1 cellular context compared by ENCODE assay signal in the genomic region with DNA sequence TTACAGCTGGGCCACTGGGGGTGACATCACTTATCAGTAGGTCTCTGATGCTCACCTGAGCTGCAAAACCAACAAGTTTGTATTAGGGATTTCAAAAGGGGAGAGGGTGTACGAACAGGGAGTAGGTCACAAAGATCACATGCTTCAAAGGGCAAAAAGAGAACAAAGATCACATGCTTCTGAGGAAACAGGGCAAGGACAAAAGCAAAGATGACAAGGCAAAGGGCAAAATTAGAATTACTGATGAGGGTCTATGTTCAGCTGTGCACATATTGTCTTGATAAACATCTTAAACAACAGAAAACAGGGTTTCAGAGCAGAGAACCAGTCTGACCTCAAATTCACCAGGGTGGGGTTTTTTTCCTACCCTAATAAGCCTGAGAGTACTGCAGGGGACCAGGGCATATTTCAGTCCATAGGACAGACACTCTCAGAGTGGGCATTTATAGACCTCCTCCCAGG.
TF ChIP-seq lines count a peak whose summit lies in the region.
"Not testable (repeated sequence)": the region's sequence is repeated elsewhere in the genome, so short reads cannot be mapped to it uniquely, and the experiment has no call there.

No MANE protein-coding gene starts in this region.

TF ChIP-seq in HepG2, 621 proteins besides CTCF, POLR2A, EP300 and RAD21 (continued from another document and continues in another):
- TF ChIP-seq JUN (CRISPR knock-in tag; IDR thresholded peaks at IDR 0.05) (peak; percentile 74), ZEB1 (IDR thresholded peaks at IDR 0.05; ENCODE audit: insufficient replicate concordance, low read depth) (peak; percentile 68), ZNF772 (CRISPR knock-in tag; IDR thresholded peaks at IDR 0.05) (0 out of 2 replicates have a peak, but pooled peaks have one; percentile 49), SATB2 (CRISPR knock-in tag; IDR thresholded peaks at IDR 0.05) (0 out of 2 replicates have a peak, but pooled peaks have one; percentile 83), MIER3 (CRISPR knock-in tag; IDR thresholded peaks at IDR 0.05; ENCODE audit: borderline replicate concordance) (0 out of 2 replicates have a peak, but pooled peaks have one; percentile 44), ESRRA (CRISPR knock-in tag; IDR thresholded peaks at IDR 0.05; ENCODE audit: low read depth) (peak; percentile 95), ZMAT3 (CRISPR knock-in tag; conservative IDR thresholded peaks at IDR 0.05) (0 out of 2 replicates have a peak, but pooled peaks have one; percentile 32), BCL6 (CRISPR knock-in tag; IDR thresholded peaks at IDR 0.05) (peak; percentile 82), ZBTB7A (CRISPR knock-in tag; IDR thresholded peaks at IDR 0.05) (peak; percentile 79; the same call in 1 of the 2 replicates), PHF21A (CRISPR knock-in tag; IDR thresholded peaks at IDR 0.05) (peak; percentile 75; the same call in 1 of the 2 replicates), HNF4A (CRISPR knock-in tag; IDR thresholded peaks at IDR 0.05) (peak; percentile 98), TEAD3 (CRISPR knock-in tag; optimal IDR thresholded peaks at IDR 0.05; ENCODE audit: borderline replicate concordance) (peak; percentile 52), IRF2 (CRISPR knock-in tag; IDR thresholded peaks at IDR 0.05) (0 out of 2 replicates have a peak, but pooled peaks have one; percentile 49), HDAC1 (CRISPR knock-in tag; IDR thresholded peaks at IDR 0.05) (peak; percentile 89), NONO (CRISPR knock-in tag; conservative IDR thresholded peaks at IDR 0.05) (0 out of 2 replicates have a peak, but pooled peaks have one; percentile 23), TARDBP (CRISPR knock-in tag; IDR thresholded peaks at IDR 0.05) (peak; percentile 84), FOXA1 (CRISPR knock-in tag; IDR thresholded peaks at IDR 0.05) (peak; percentile 70), ATF7 (IDR thresholded peaks at IDR 0.05) (peak; percentile 69), TCF12 (CRISPR knock-in tag; IDR thresholded peaks at IDR 0.05) (peak; percentile 87), FOXK2 (IDR thresholded peaks at IDR 0.05) (peak; percentile 55; the same call in 1 of the 2 replicates), ISL2 (CRISPR knock-in tag; IDR thresholded peaks at IDR 0.05) (peak; percentile 86), SAP130 (CRISPR knock-in tag; IDR thresholded peaks at IDR 0.05; ENCODE audit: low read depth) (peak; percentile 42; the same call in 1 of the 2 replicates), JUND (CRISPR knock-in tag; IDR thresholded peaks at IDR 0.05) (peak; percentile 29; the same call in 1 of the 2 replicates), ELF3 (CRISPR knock-in tag; IDR thresholded peaks at IDR 0.05) (peak; percentile 50; the same call in 1 of the 2 replicates), ZNF670 (CRISPR knock-in tag; IDR thresholded peaks at IDR 0.05; ENCODE audit: borderline replicate concordance) (0 out of 2 replicates have a peak, but pooled peaks have one; percentile 49), ZMYM2 (CRISPR knock-in tag; IDR thresholded peaks at IDR 0.05) (peak; percentile 50; the same call in 1 of the 2 replicates), SALL2 (CRISPR knock-in tag; IDR thresholded peaks at IDR 0.05) (peak; percentile 26; the same call in 1 of the 2 replicates), ZNF292 (CRISPR knock-in tag; IDR thresholded peaks at IDR 0.05; ENCODE audit: borderline replicate concordance, low read depth) (peak; percentile 56; the same call in 1 of the 2 replicates), SOX13 (IDR thresholded peaks at IDR 0.05) (peak; percentile 65), SOX13 (CRISPR knock-in tag; conservative IDR thresholded peaks at IDR 0.05 in 1 of 2, IDR thresholded peaks at IDR 0.05 in 1 of 2) (peak in 1 of 2 experiments; percentile 97; a peak in 2 of 4 replicates), DMAP1 (CRISPR knock-in tag; IDR thresholded peaks at IDR 0.05) (0 out of 2 replicates have a peak, but pooled peaks have one; percentile 24), ZBTB7B (CRISPR knock-in tag; IDR thresholded peaks at IDR 0.05) (peak; percentile 81; the same call in 1 of the 2 replicates)
- TF ChIP-seq, protein P1, sequence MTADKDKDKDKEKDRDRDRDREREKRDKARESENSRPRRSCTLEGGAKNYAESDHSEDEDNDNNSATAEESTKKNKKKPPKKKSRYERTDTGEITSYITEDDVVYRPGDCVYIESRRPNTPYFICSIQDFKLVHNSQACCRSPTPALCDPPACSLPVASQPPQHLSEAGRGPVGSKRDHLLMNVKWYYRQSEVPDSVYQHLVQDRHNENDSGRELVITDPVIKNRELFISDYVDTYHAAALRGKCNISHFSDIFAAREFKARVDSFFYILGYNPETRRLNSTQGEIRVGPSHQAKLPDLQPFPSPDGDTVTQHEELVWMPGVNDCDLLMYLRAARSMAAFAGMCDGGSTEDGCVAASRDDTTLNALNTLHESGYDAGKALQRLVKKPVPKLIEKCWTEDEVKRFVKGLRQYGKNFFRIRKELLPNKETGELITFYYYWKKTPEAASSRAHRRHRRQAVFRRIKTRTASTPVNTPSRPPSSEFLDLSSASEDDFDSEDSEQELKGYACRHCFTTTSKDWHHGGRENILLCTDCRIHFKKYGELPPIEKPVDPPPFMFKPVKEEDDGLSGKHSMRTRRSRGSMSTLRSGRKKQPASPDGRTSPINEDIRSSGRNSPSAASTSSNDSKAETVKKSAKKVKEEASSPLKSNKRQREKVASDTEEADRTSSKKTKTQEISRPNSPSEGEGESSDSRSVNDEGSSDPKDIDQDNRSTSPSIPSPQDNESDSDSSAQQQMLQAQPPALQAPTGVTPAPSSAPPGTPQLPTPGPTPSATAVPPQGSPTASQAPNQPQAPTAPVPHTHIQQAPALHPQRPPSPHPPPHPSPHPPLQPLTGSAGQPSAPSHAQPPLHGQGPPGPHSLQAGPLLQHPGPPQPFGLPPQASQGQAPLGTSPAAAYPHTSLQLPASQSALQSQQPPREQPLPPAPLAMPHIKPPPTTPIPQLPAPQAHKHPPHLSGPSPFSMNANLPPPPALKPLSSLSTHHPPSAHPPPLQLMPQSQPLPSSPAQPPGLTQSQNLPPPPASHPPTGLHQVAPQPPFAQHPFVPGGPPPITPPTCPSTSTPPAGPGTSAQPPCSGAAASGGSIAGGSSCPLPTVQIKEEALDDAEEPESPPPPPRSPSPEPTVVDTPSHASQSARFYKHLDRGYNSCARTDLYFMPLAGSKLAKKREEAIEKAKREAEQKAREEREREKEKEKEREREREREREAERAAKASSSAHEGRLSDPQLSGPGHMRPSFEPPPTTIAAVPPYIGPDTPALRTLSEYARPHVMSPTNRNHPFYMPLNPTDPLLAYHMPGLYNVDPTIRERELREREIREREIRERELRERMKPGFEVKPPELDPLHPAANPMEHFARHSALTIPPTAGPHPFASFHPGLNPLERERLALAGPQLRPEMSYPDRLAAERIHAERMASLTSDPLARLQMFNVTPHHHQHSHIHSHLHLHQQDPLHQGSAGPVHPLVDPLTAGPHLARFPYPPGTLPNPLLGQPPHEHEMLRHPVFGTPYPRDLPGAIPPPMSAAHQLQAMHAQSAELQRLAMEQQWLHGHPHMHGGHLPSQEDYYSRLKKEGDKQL (CRISPR knock-in tag; IDR thresholded peaks at IDR 0.05; ENCODE audit: low read depth), result peak; percentile 87
- not testable (repeated sequence) for TF ChIP-seq NONO (IDR thresholded peaks at IDR 0.05); FOXA1 (IDR thresholded peaks at IDR 0.05); ATF7 (CRISPR knock-in tag; IDR thresholded peaks at IDR 0.05); TCF12 (IDR thresholded peaks at IDR 0.05)
- TF ChIP-seq, protein P2, sequence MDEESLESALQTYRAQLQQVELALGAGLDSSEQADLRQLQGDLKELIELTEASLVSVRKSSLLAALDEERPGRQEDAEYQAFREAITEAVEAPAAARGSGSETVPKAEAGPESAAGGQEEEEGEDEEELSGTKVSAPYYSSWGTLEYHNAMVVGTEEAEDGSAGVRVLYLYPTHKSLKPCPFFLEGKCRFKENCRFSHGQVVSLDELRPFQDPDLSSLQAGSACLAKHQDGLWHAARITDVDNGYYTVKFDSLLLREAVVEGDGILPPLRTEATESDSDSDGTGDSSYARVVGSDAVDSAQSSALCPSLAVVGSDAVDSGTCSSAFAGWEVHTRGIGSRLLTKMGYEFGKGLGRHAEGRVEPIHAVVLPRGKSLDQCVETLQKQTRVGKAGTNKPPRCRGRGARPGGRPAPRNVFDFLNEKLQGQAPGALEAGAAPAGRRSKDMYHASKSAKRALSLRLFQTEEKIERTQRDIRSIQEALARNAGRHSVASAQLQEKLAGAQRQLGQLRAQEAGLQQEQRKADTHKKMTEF (CRISPR knock-in tag; IDR thresholded peaks at IDR 0.05), result peak; percentile 51
- TF ChIP-seq, protein P3, sequence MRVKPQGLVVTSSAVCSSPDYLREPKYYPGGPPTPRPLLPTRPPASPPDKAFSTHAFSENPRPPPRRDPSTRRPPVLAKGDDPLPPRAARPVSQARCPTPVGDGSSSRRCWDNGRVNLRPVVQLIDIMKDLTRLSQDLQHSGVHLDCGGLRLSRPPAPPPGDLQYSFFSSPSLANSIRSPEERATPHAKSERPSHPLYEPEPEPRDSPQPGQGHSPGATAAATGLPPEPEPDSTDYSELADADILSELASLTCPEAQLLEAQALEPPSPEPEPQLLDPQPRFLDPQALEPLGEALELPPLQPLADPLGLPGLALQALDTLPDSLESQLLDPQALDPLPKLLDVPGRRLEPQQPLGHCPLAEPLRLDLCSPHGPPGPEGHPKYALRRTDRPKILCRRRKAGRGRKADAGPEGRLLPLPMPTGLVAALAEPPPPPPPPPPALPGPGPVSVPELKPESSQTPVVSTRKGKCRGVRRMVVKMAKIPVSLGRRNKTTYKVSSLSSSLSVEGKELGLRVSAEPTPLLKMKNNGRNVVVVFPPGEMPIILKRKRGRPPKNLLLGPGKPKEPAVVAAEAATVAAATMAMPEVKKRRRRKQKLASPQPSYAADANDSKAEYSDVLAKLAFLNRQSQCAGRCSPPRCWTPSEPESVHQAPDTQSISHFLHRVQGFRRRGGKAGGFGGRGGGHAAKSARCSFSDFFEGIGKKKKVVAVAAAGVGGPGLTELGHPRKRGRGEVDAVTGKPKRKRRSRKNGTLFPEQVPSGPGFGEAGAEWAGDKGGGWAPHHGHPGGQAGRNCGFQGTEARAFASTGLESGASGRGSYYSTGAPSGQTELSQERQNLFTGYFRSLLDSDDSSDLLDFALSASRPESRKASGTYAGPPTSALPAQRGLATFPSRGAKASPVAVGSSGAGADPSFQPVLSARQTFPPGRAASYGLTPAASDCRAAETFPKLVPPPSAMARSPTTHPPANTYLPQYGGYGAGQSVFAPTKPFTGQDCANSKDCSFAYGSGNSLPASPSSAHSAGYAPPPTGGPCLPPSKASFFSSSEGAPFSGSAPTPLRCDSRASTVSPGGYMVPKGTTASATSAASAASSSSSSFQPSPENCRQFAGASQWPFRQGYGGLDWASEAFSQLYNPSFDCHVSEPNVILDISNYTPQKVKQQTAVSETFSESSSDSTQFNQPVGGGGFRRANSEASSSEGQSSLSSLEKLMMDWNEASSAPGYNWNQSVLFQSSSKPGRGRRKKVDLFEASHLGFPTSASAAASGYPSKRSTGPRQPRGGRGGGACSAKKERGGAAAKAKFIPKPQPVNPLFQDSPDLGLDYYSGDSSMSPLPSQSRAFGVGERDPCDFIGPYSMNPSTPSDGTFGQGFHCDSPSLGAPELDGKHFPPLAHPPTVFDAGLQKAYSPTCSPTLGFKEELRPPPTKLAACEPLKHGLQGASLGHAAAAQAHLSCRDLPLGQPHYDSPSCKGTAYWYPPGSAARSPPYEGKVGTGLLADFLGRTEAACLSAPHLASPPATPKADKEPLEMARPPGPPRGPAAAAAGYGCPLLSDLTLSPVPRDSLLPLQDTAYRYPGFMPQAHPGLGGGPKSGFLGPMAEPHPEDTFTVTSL (CRISPR knock-in tag; IDR thresholded peaks at IDR 0.05; ENCODE audit: borderline replicate concordance), result peak; percentile 89
- TF ChIP-seq, protein P4, sequence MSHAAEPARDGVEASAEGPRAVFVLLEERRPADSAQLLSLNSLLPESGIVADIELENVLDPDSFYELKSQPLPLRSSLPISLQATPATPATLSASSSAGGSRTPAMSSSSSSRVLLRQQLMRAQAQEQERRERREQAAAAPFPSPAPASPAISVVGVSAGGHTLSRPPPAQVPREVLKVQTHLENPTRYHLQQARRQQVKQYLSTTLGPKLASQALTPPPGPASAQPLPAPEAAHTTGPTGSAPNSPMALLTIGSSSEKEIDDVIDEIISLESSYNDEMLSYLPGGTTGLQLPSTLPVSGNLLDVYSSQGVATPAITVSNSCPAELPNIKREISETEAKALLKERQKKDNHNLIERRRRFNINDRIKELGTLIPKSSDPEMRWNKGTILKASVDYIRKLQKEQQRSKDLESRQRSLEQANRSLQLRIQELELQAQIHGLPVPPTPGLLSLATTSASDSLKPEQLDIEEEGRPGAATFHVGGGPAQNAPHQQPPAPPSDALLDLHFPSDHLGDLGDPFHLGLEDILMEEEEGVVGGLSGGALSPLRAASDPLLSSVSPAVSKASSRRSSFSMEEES (CRISPR knock-in tag; IDR thresholded peaks at IDR 0.05), result peak; percentile 93
- TF ChIP-seq, protein P5, sequence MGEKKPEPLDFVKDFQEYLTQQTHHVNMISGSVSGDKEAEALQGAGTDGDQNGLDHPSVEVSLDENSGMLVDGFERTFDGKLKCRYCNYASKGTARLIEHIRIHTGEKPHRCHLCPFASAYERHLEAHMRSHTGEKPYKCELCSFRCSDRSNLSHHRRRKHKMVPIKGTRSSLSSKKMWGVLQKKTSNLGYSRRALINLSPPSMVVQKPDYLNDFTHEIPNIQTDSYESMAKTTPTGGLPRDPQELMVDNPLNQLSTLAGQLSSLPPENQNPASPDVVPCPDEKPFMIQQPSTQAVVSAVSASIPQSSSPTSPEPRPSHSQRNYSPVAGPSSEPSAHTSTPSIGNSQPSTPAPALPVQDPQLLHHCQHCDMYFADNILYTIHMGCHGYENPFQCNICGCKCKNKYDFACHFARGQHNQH (CRISPR knock-in tag; IDR thresholded peaks at IDR 0.05), result 0 out of 2 replicates have a peak, but pooled peaks have one; percentile 48
